8 cellular contexts compared by ENCODE assay signal in genomic region chr18:55589625-55590291, GRCh38. TPM values are rescaled to one million over a fixed set of nuclear protein-coding genes. Genes with fewer than 3 reads are reported as not detected.
A peak's percentile ranks its signal among the peaks of the same experiment; 100 is the strongest.
DNase-seq lines count a peak whose midpoint lies in the region; ATAC-seq and TF ChIP-seq lines count a peak whose summit lies in the region.

No MANE protein-coding gene starts in this region.

- ATAC-seq in GM19025 (IDR thresholded peaks at IDR 0.05; ENCODE audit: low read depth, unreplicated experiment) = peak; percentile 84
- ATAC-seq in HG03354 (IDR thresholded peaks at IDR 0.05; ENCODE audit: poor library complexity, severe bottlenecking, unreplicated experiment) = peak; percentile 81
- ATAC-seq in left lung = peak; percentile 98

- intact Hi-C loops in left lung (cut with DNase I) = loop anchor here in 1 of 2 donors (5.0 to 10.0 kb wide), 2 partner anchors 167 to 985 kb away; no protein-coding TSS in a partner anchor

- no peaks in the 10 kb centered on the region for H3K36me3 ChIP-seq in left lung

- no peaks in the 10 kb centered on the region for H3K27me3 ChIP-seq in left lung

- TF ChIP-seq CTCF in left lung (IDR thresholded peaks at IDR 0.05) = no peak

- H3K27ac ChIP-seq in left lung = peak overlapping the region; percentile 86 to 91

- H3K9me3 ChIP-seq in left lung = no peaks in the 10 kb centered on the region

- peak overlapping the region; percentile 56 to 61 for H3K4me3 ChIP-seq in left lung

- H3K4me1 ChIP-seq in left lung = peaks cover 0 to 17% of the 10 kb centered on the region in 2 donors

- DNase-seq in AG08395 (ENCODE audit: low spot score) (peak; percentile 96), NCI-H510A treated with DMSO at 0.1 percent for 48 hours (lab: John Stamatoyannopoulos, UW) (peak; percentile 93), dermis microvascular lymphatic vessel endothelial cell (ENCODE audit: low read depth in 2 of 2) (peak; percentile 87 to 96), left lung (peak; percentile 98 to 99)
- peak; percentile 31 for DNase-seq in activated CD4-positive, alpha-beta T cell treated with anti-CD3 and anti-CD28 coated beads, Interleukin-2, amount 50 U/mL, for 1 hour
- DNase-seq in stimulated activated CD4-positive, alpha-beta T cell treated with anti-CD3 and anti-CD28 coated beads, Interleukin-2, amount 100 ng/mL, for 24 hours = peak; percentile 51 to 73

RNA-seq across cellular contexts. Expression of gene TCF4, which starts 1.8 kb away (rescaled TPM):
- total RNA-seq in dermis microvascular lymphatic vessel endothelial cell (424 and 459 TPM in 2 replicates), left lung (100 to 1,000 TPM in 1 of 2 donors, 10 to 100 TPM in 1; 99.1 to 102 TPM)

Comparison
In these comparisons a context has a peak if more than half of its experiments do, and no peak if none do; other contexts are left out.
1. Peak in every context shown above with its lines: DNase-seq, ATAC-seq, H3K4me3 ChIP-seq and H3K27ac ChIP-seq.
2. DNase-seq: peak in every context shown above with its lines; median percentile 98 in left lung; 96 in AG08395; 93 in NCI-H510A treated with DMSO at 0.1 percent for 48 hours; 92 in dermis microvascular lymphatic vessel endothelial cell; 62 in stimulated activated CD4-positive, alpha-beta T cell treated with anti-CD3 and anti-CD28 coated beads, Interleukin-2, amount 100 ng/mL, for 24 hours; 31 in activated CD4-positive, alpha-beta T cell treated with anti-CD3 and anti-CD28 coated beads, Interleukin-2, amount 50 U/mL, for 1 hour.